ENCODE assay signal across 1 cellular context in genomic region chr21:25126564-25126963, GRCh38.
TF ChIP-seq lines count a peak whose summit lies in the region.

No MANE protein-coding gene starts in this region.

TF ChIP-seq in SK-N-SH treated with all-trans-retinoic acid at 6 μM for 48 hours, 23 proteins besides CTCF, POLR2A, EP300 and RAD21 (continued from another document):
- TF ChIP-seq PATZ1 (CRISPR knock-in tag; IDR thresholded peaks at IDR 0.05; ENCODE audit: borderline replicate concordance) (peak; percentile 90), CSRNP3 (CRISPR knock-in tag; IDR thresholded peaks at IDR 0.05) (peak; percentile 95), SNAI2 (CRISPR knock-in tag; IDR thresholded peaks at IDR 0.05) (peak; percentile 39; the same call in 1 of the 2 replicates), TSHZ2 (CRISPR knock-in tag; IDR thresholded peaks at IDR 0.05) (peak; percentile 89)
